ENCODE assay signal across 8 cellular contexts in the genomic region with DNA sequence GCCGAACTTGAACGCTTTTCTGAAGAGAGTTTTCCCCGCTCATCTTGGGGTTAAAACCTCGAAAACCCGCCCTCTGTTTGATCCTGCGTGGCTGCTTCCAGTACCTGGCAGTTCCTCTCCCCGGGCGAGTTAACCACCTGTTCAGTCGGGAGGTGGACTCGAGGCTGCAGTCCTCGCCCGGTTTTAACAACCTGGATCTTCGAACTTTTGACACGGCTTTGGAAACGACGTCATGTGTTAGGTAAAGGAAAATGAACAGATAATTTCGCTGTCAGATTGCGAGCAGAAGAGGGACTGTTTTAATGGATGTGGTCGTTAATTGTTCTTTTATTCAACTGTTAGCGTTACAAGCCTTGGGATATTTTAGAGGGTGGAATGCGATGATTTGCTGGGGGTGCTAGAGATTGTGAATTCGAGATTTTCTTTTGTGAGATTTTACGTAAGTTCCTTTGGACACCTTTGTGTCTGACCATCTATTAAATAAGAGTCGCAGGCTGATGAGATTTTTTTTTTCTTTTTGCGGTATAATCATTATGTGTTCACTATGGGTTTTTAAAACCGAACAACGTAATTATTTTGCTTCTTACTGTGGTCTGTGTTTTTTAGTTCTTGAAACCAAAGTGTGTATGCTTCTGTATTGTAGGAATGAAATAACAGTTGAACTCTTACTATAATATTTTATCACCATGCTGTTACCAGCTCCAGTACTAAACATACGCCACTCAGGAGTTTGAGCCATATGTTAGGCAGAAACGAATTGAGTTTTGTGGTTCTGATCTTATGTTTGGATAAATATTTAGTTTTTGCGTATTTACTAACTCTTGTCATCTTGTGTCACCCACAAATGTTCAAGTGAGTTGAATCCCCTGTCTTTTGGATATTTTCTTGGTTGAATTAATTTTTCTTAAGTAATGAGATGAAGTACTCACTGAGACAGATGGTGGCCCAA. TPM values are rescaled to one million over a fixed set of nuclear protein-coding genes. Genes with fewer than 3 reads are reported as not detected.
DNase-seq lines count a peak whose midpoint lies in the region; ATAC-seq lines count a peak whose summit lies in the region.

No MANE protein-coding gene starts in this region.

- peak overlapping the region; percentile 63 for H3K4me3 ChIP-seq in mesodermal cell (ENCODE audit: extremely low read depth, insufficient read depth, low read length, poor library complexity, severe bottlenecking)

- DNase-seq in activated naive CD4-positive, alpha-beta T cell treated with anti-CD3 and anti-CD28 coated beads, Interleukin-2, amount 10 ng/mL, durations not matched to agents 7 days and 5 days: no peak
- no peak for DNase-seq in activated naive CD4-positive, alpha-beta T cell treated with Interleukin-2 at 50 U/mL for 16 hours
- DNase-seq in OCI-M1 (lab: John Stamatoyannopoulos, UW): peak; percentile 64
- peak; percentile 5 to 32 for DNase-seq in dermis microvascular lymphatic vessel endothelial cell (ENCODE audit: low read depth in 2 of 2)
- peak; percentile 74 for DNase-seq in ureter (ENCODE audit: low spot score)
- DNase-seq in AG08396 (ENCODE audit: low spot score): no peak

- WGBS in mesodermal cell (ENCODE audit: insufficient coverage in 2 of 2), 2 experiments: 1% methylated on average over 22 to 23 of the region's 30 CpGs

- peak overlapping the region; percentile 88 for H3K4me3 Mint-ChIP-seq in activated naive CD4-positive, alpha-beta T cell treated with anti-CD3 and anti-CD28 coated beads, Interleukin-2, amount 10 ng/mL, durations not matched to agents 7 days and 5 days

- CTCF ChIA-PET in activated naive CD4-positive, alpha-beta T cell treated with anti-CD3 and anti-CD28 coated beads, Interleukin-2, amount 10 ng/mL, durations not matched to agents 7 days and 5 days (lab: Charles Lee): no interaction called here

- peaks cover 35% of the 10 kb centered on the region for H3K36me3 Mint-ChIP-seq in activated naive CD4-positive, alpha-beta T cell treated with anti-CD3 and anti-CD28 coated beads, Interleukin-2, amount 10 ng/mL, durations not matched to agents 7 days and 5 days

- peaks cover 29% of the 10 kb centered on the region for H3K9me3 Mint-ChIP-seq in activated naive CD4-positive, alpha-beta T cell treated with anti-CD3 and anti-CD28 coated beads, Interleukin-2, amount 10 ng/mL, durations not matched to agents 7 days and 5 days

- peak; percentile 16 for ATAC-seq in HG02970 (IDR thresholded peaks at IDR 0.05; ENCODE audit: low FRiP score, unreplicated experiment)

- H3K36me3 ChIP-seq in mesodermal cell (ENCODE audit: control insufficient read depth, insufficient read depth, low read length): no peaks in the 10 kb centered on the region

- peak overlapping the region; percentile 99 for H3K27ac Mint-ChIP-seq in activated naive CD4-positive, alpha-beta T cell treated with anti-CD3 and anti-CD28 coated beads, Interleukin-2, amount 10 ng/mL, durations not matched to agents 7 days and 5 days

- peaks cover 3% of the 10 kb centered on the region for H3K27me3 Mint-ChIP-seq in activated naive CD4-positive, alpha-beta T cell treated with anti-CD3 and anti-CD28 coated beads, Interleukin-2, amount 10 ng/mL, durations not matched to agents 7 days and 5 days

- peak overlapping the region; percentile 76 for H3K27ac ChIP-seq in mesodermal cell (ENCODE audit: low read depth, low read length, severe bottlenecking)

- peaks cover 27% of the 10 kb centered on the region for H3K9me3 ChIP-seq in mesodermal cell (ENCODE audit: control insufficient read depth, low read length)

- peaks cover 12% of the 10 kb centered on the region for H3K4me1 ChIP-seq in mesodermal cell (ENCODE audit: control insufficient read depth, insufficient read depth, low read length, poor library complexity, severe bottlenecking)

- H3K4me1 Mint-ChIP-seq in activated naive CD4-positive, alpha-beta T cell treated with anti-CD3 and anti-CD28 coated beads, Interleukin-2, amount 10 ng/mL, durations not matched to agents 7 days and 5 days: peaks cover 50% of the 10 kb centered on the region

RNA-seq across cellular contexts. Expression of gene FNDC3A, which starts 1.2 kb away (rescaled TPM):
- total RNA-seq in dermis microvascular lymphatic vessel endothelial cell (38.4 and 48.3 TPM in 2 replicates), ureter (76.5 TPM)
- polyA plus RNA-seq in mesodermal cell (2013, experiment 1 of 2): 57.3 TPM
- polyA plus RNA-seq in mesodermal cell (2013, experiment 2 of 2): 58.0 TPM

Comparison
In these comparisons a context has a peak if more than half of its experiments do, and no peak if none do; other contexts are left out.
1. DNase-seq: peak in OCI-M1 (single experiment), dermis microvascular lymphatic vessel endothelial cell (2 of 2) and ureter (single experiment); none in activated naive CD4-positive, alpha-beta T cell treated with anti-CD3 and anti-CD28 coated beads, Interleukin-2, amount 10 ng/mL, durations not matched to agents 7 days and 5 days (single experiment), activated naive CD4-positive, alpha-beta T cell treated with Interleukin-2 at 50 U/mL for 16 hours (single experiment) and AG08396 (single experiment).